ENCODE assay signal across 17 cellular contexts in genomic region chr13:61766667-61767058, GRCh38.
DNase-seq lines count a peak whose midpoint lies in the region; ATAC-seq and TF ChIP-seq lines count a peak whose summit lies in the region.
"Had no signal": no experiment of that assay in that cellular context is flagged by ENCODE, and none has a peak within 500 bp of the region (broad histone marks: within the 10 kb centered on the region; RNA-seq: fewer than 3 reads in every experiment).

No MANE protein-coding gene starts in this region.

- no peak overlapping the region for H2BK120ac ChIP-seq in neuronal stem cell (ENCODE audit: low read depth, low read length)

- ATAC-seq in stimulated activated memory B cell treated with anti-CD40 and anti-IgM and Interleukin-4, amounts not matched to agents 10 μg/mL and 1 μg/mL and 100 μg/mL, for 72 hours, result peak; percentile 48
- ATAC-seq in left cardiac atrium (no peak), foreskin keratinocyte (no peak)
- ATAC-seq: HCT116 had no signal

- H3K4me2 ChIP-seq in neuronal stem cell (ENCODE audit: insufficient read depth, low read length, poor library complexity, severe bottlenecking), result no peak overlapping the region

- TF ChIP-seq CTCF in endodermal cell (conservative IDR thresholded peaks at IDR 0.05), result no peak
- TF ChIP-seq CTCF in foreskin keratinocyte (conservative IDR thresholded peaks at IDR 0.05), result no peak

- intact Hi-C loops in left cardiac atrium (cut with DNase I), result no loop called here

- H2BK12ac ChIP-seq in neuronal stem cell (ENCODE audit: low read length), result no peak overlapping the region

- H2AK5ac ChIP-seq in neuronal stem cell (ENCODE audit: low read depth, low read length), result no peak overlapping the region

- no peak overlapping the region for H3K27ac Mint-ChIP-seq in endodermal cell
- H3K27ac Mint-ChIP-seq in stimulated activated memory B cell treated with anti-CD40 and anti-IgM and Interleukin-4, amounts not matched to agents 10 μg/mL and 1 μg/mL and 100 μg/mL, for 72 hours, result no peak overlapping the region
- H3K27ac Mint-ChIP-seq: CD4-positive, alpha-beta memory T cell; H9 had no signal

- H3K36me3 Mint-ChIP-seq in endodermal cell (ENCODE audit: low read depth), result no peaks in the 10 kb centered on the region
- H3K36me3 Mint-ChIP-seq in stimulated activated memory B cell treated with anti-CD40 and anti-IgM and Interleukin-4, amounts not matched to agents 10 μg/mL and 1 μg/mL and 100 μg/mL, for 72 hours, result no peaks in the 10 kb centered on the region
- H3K36me3 Mint-ChIP-seq: CD4-positive, alpha-beta memory T cell had no signal

- no peak overlapping the region for H3K23ac ChIP-seq in neuronal stem cell (ENCODE audit: low read depth, low read length, poor library complexity)

- H2AFZ ChIP-seq in neuronal stem cell (ENCODE audit: low read length), result no peak overlapping the region
- H2AFZ ChIP-seq: GM23248 had no signal

- H3K4ac ChIP-seq in neuronal stem cell (ENCODE audit: low read length), result no peak overlapping the region

- H3K4me3 Mint-ChIP-seq in endodermal cell, result no peak overlapping the region
- no peak overlapping the region for H3K4me3 Mint-ChIP-seq in stimulated activated memory B cell treated with anti-CD40 and anti-IgM and Interleukin-4, amounts not matched to agents 10 μg/mL and 1 μg/mL and 100 μg/mL, for 72 hours
- H3K4me3 Mint-ChIP-seq: CD4-positive, alpha-beta memory T cell; H9 had no signal

- H3K4me1 Mint-ChIP-seq in endodermal cell, result peaks cover 9% of the 10 kb centered on the region
- H3K4me1 Mint-ChIP-seq in stimulated activated memory B cell treated with anti-CD40 and anti-IgM and Interleukin-4, amounts not matched to agents 10 μg/mL and 1 μg/mL and 100 μg/mL, for 72 hours, result no peaks in the 10 kb centered on the region
- H3K4me1 Mint-ChIP-seq: CD4-positive, alpha-beta memory T cell had no signal

- no peak overlapping the region for H4K91ac ChIP-seq in neuronal stem cell (ENCODE audit: low read depth, low read length, poor library complexity)

- H3K27me3 ChIP-seq in endodermal cell (ENCODE audit: control insufficient read depth, insufficient read depth, low read length, poor library complexity, severe bottlenecking) (no peaks in the 10 kb centered on the region), neuronal stem cell (ENCODE audit: control insufficient read depth in 3 of 3, insufficient read depth in 3 of 3, low read depth in 1 of 3, low read length in 3 of 3) (no peaks in the 10 kb centered on the region), foreskin keratinocyte (no peaks in the 10 kb centered on the region)

- H2BK5ac ChIP-seq in neuronal stem cell (ENCODE audit: low read length), result peak overlapping the region; percentile 66

- peaks cover 6% of the 10 kb centered on the region for H3K4me1 ChIP-seq in endodermal cell (ENCODE audit: control insufficient read depth, insufficient read depth, low read length)
- H3K4me1 ChIP-seq in neuronal stem cell (ENCODE audit: control insufficient read depth in 2 of 2, insufficient read depth in 1 of 2, low read depth in 1 of 2, low read length in 2 of 2), result peaks cover 0 to 2% of the 10 kb centered on the region in 2 donors
- H3K4me1 ChIP-seq in foreskin keratinocyte, result no peaks in the 10 kb centered on the region

- H2BK15ac ChIP-seq in neuronal stem cell (ENCODE audit: low read length), result no peak overlapping the region

- no peaks in the 10 kb centered on the region for H3K9me3 ChIP-seq in endodermal cell (ENCODE audit: control insufficient read depth, low read length)
- no peaks in the 10 kb centered on the region for H3K9me3 ChIP-seq in neuronal stem cell (replicated peaks in 1 of 2; ENCODE audit: control insufficient read depth in 2 of 2, insufficient read depth in 1 of 2, low read depth in 1 of 2, low read length in 2 of 2)

- H3K9me3 Mint-ChIP-seq in endodermal cell, result no peaks in the 10 kb centered on the region
- H3K9me3 Mint-ChIP-seq in stimulated activated memory B cell treated with anti-CD40 and anti-IgM and Interleukin-4, amounts not matched to agents 10 μg/mL and 1 μg/mL and 100 μg/mL, for 72 hours, result no peaks in the 10 kb centered on the region
- H3K9me3 Mint-ChIP-seq: H9 had no signal

- no peak overlapping the region for H3K27ac ChIP-seq in endodermal cell (ENCODE audit: low read depth, low read length)
- H3K27ac ChIP-seq in neuronal stem cell (replicated peaks; ENCODE audit: low read length), result no peak overlapping the region
- no peak overlapping the region for H3K27ac ChIP-seq in foreskin keratinocyte
- H3K27ac ChIP-seq: GM23248 had no signal

- no peak overlapping the region for H3K4me3 ChIP-seq in endodermal cell (ENCODE audit: low read length)
- H3K4me3 ChIP-seq in neuronal stem cell (ENCODE audit: low read length in 2 of 2), result no peak overlapping the region
- H3K4me3 ChIP-seq: GM23248 had no signal

- DNase-seq in endodermal cell, result peak; percentile 39
- no peak for DNase-seq in neuronal stem cell (ENCODE audit: low spot score)
- DNase-seq in activated naive CD4-positive, alpha-beta T cell treated with Interleukin-2 at 50 U/mL for 16 hours, result no peak
- DNase-seq in left cardiac atrium, result no peak
- DNase-seq in foreskin keratinocyte, result no peak
- no peak for DNase-seq in LoVo (ENCODE audit: low spot score)
- DNase-seq: C1 segment of cervical spinal cord; Calu3; CD4-positive, alpha-beta memory T cell; COR-L47; DMS53; DMS79 treated with DMSO at 0.1 percent for 48 hours; GF-D8; GM23248; H9 had no signal

- H4K8ac ChIP-seq in neuronal stem cell (ENCODE audit: low read depth, low read length), result no peak overlapping the region

- H3K36me3 ChIP-seq in endodermal cell (ENCODE audit: control insufficient read depth, insufficient read depth, low read length) (no peaks in the 10 kb centered on the region), neuronal stem cell (replicated peaks in 1 of 2; ENCODE audit: control insufficient read depth in 2 of 2, insufficient read depth in 2 of 2, low read length in 2 of 2) (no peaks in the 10 kb centered on the region)

- peaks cover 2% of the 10 kb centered on the region for H3K79me1 ChIP-seq in neuronal stem cell (ENCODE audit: low read depth, low read length)

- peak overlapping the region; percentile 94 for H3K14ac ChIP-seq in neuronal stem cell (ENCODE audit: low read length)

- H3K18ac ChIP-seq in neuronal stem cell (ENCODE audit: low read length), result peak overlapping the region; percentile 71

- WGBS in endodermal cell (ENCODE audit: insufficient coverage in 1 of 2, insufficient read length in 1 of 2), 2 experiments, result 95 to 100% methylated on average over 1 to 11 of the region's 11 CpGs
- WGBS in neuronal stem cell (ENCODE audit: extremely low coverage in 2 of 2, insufficient read length in 2 of 2, insufficient replicate concordance in 1 of 2), 2 donors, result no CpG with 5 or more reads among the region's 11 CpGs

- H3K9ac ChIP-seq in endodermal cell (ENCODE audit: extremely low read depth, low read length, poor library complexity, severe bottlenecking) (no peak overlapping the region), neuronal stem cell (ENCODE audit: low read depth, low read length, poor library complexity) (no peak overlapping the region)
- H3K9ac ChIP-seq: GM23248 had no signal

- peaks cover 2% of the 10 kb centered on the region for H3K27me3 Mint-ChIP-seq in endodermal cell (ENCODE audit: insufficient read depth)
- H3K27me3 Mint-ChIP-seq in stimulated activated memory B cell treated with anti-CD40 and anti-IgM and Interleukin-4, amounts not matched to agents 10 μg/mL and 1 μg/mL and 100 μg/mL, for 72 hours, result no peaks in the 10 kb centered on the region
- H3K27me3 Mint-ChIP-seq: CD4-positive, alpha-beta memory T cell had no signal
